Comparison of ENCODE assay signal across 1 cellular context in the genomic region with DNA sequence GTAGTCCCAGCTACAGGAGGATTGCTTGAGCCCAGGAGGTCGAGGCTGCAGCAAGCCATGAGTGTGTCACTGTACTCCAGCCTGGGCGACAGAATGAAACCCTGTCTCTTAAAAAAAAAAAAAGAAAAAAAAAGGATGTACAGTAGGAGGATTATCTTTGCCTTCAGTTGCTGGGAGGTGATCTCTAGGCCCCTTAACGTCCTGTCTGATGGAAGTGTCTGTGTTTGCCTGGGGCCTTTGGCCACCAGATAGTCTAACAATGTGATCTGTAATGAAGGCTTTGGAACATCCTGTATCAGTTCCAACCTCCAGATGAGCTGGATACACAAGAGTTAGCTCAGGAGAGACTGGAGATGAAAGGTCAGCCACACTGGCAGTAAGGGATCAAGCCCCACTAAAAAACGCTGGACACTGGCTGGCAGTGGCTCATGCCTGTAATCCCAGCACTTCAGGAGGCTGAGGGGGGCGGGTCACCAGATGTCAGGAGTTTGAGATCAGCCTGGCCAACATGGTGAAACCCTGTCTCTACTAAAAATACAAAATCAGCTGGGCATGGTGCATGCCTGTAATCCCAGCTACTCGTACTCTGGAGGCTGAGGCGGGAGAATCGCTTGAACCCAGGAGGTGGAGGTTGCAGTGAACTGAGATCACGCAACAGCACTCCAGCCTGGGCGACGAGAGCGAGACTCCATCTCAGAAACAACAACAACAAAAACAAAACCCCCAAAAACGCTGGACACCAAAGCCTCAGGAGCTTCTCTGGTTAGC.
TF ChIP-seq lines count a peak whose summit lies in the region.

No MANE protein-coding gene starts in this region.

TF ChIP-seq in SK-N-SH treated with all-trans-retinoic acid at 6 μM for 48 hours, 23 proteins besides CTCF, POLR2A, EP300 and RAD21 (continued from another document):
- TF ChIP-seq, protein P1, sequence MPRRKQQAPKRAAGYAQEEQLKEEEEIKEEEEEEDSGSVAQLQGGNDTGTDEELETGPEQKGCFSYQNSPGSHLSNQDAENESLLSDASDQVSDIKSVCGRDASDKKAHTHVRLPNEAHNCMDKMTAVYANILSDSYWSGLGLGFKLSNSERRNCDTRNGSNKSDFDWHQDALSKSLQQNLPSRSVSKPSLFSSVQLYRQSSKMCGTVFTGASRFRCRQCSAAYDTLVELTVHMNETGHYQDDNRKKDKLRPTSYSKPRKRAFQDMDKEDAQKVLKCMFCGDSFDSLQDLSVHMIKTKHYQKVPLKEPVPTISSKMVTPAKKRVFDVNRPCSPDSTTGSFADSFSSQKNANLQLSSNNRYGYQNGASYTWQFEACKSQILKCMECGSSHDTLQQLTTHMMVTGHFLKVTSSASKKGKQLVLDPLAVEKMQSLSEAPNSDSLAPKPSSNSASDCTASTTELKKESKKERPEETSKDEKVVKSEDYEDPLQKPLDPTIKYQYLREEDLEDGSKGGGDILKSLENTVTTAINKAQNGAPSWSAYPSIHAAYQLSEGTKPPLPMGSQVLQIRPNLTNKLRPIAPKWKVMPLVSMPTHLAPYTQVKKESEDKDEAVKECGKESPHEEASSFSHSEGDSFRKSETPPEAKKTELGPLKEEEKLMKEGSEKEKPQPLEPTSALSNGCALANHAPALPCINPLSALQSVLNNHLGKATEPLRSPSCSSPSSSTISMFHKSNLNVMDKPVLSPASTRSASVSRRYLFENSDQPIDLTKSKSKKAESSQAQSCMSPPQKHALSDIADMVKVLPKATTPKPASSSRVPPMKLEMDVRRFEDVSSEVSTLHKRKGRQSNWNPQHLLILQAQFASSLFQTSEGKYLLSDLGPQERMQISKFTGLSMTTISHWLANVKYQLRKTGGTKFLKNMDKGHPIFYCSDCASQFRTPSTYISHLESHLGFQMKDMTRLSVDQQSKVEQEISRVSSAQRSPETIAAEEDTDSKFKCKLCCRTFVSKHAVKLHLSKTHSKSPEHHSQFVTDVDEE (CRISPR knock-in tag; IDR thresholded peaks at IDR 0.05) = no peak
- TF ChIP-seq GLIS3 (CRISPR knock-in tag; IDR thresholded peaks at IDR 0.05) = no peak
- no peak for TF ChIP-seq ZFP3 (CRISPR knock-in tag; IDR thresholded peaks at IDR 0.05)
- TF ChIP-seq, protein P2, sequence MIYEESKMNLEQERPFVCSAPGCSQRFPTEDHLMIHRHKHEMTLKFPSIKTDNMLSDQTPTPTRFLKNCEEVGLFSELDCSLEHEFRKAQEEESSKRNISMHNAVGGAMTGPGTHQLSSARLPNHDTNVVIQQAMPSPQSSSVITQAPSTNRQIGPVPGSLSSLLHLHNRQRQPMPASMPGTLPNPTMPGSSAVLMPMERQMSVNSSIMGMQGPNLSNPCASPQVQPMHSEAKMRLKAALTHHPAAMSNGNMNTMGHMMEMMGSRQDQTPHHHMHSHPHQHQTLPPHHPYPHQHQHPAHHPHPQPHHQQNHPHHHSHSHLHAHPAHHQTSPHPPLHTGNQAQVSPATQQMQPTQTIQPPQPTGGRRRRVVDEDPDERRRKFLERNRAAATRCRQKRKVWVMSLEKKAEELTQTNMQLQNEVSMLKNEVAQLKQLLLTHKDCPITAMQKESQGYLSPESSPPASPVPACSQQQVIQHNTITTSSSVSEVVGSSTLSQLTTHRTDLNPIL (CRISPR knock-in tag; IDR thresholded peaks at IDR 0.05; ENCODE audit: low read depth) = no peak
- no peak for TF ChIP-seq ZC3H10 (CRISPR knock-in tag; IDR thresholded peaks at IDR 0.05)
- no peak for TF ChIP-seq OSR1 (CRISPR knock-in tag; IDR thresholded peaks at IDR 0.05)
- TF ChIP-seq TCF4 (CRISPR knock-in tag; IDR thresholded peaks at IDR 0.05; ENCODE audit: borderline replicate concordance) = no peak
- TF ChIP-seq ZNF8 (CRISPR knock-in tag; IDR thresholded peaks at IDR 0.05) = no peak
- TF ChIP-seq ZNF565 (CRISPR knock-in tag; conservative IDR thresholded peaks at IDR 0.05; ENCODE audit: low read depth) = no peak
- no peak for TF ChIP-seq RARB (CRISPR knock-in tag; IDR thresholded peaks at IDR 0.05)
- TF ChIP-seq ARNTL (CRISPR knock-in tag; IDR thresholded peaks at IDR 0.05; ENCODE audit: borderline replicate concordance, low read depth) = no peak
- TF ChIP-seq ZFP30 (CRISPR knock-in tag; IDR thresholded peaks at IDR 0.05) = no peak
- TF ChIP-seq ESRRG (CRISPR knock-in tag; IDR thresholded peaks at IDR 0.05) = no peak
TF ChIP-seq in SK-N-SH treated with all-trans-retinoic acid at 6 μM for 48 hours: peak in this region for 0.
